21 cellular contexts compared by ENCODE assay signal in genomic region chr11:3845670-3846069, GRCh38.
"Had no signal": no experiment of that assay in that cellular context is flagged by ENCODE, and none has a peak within 500 bp of the region (broad histone marks: within the 10 kb centered on the region; RNA-seq: fewer than 3 reads in every experiment).

No MANE protein-coding gene starts in this region.

- H3K9me3 ChIP-seq: MG63, SK-N-SH had no signal

- H3K4me3 ChIP-seq: MG63 had no signal

- H3K9me2 ChIP-seq: SK-N-SH had no signal

- H3K27ac ChIP-seq: HL-60 had no signal

- H3K9ac ChIP-seq: SK-N-SH had no signal

- H3K27me3 Mint-ChIP-seq: IgD-negative memory B cell had no signal

- H3K36me3 Mint-ChIP-seq: IgD-negative memory B cell had no signal

- H3K27me3 ChIP-seq: MG63 had no signal

- H3K4me2 ChIP-seq: SK-N-SH had no signal

- H3K9me3 Mint-ChIP-seq: IgD-negative memory B cell had no signal

- H3K36me3 ChIP-seq: MG63 had no signal

- DNase-seq: Kasumi-1, KBM-7, MG63, NCI-H1092, NCI-H1105 treated with DMSO at 0.1 percent for 48 hours, NCI-H1417 treated with DMSO at 0.1 percent for 48 hours, NCI-H146, NCI-H1694 treated with DMSO at 0.1 percent for 48 hours, NCI-H1930, NCI-H2081, NCI-H2107, NCI-H2227 treated with DMSO at 0.1 percent for 48 hours, NCI-H524, NCI-H526 treated with DMSO at 0.1 percent for 48 hours, NCI-H748 treated with DMSO at 0.1 percent for 48 hours, RPMI8226, SHP77, SK-N-SH, SW 1271 had no signal
